Comparison of ENCODE assay signal across 33 cellular contexts in genomic region chr7:51220226-51220625, GRCh38.
"Had no signal": no experiment of that assay in that cellular context is flagged by ENCODE, and none has a peak within 500 bp of the region (broad histone marks: within the 10 kb centered on the region; RNA-seq: fewer than 3 reads in every experiment).

No MANE protein-coding gene starts in this region.

- DNase-seq: activated B cell treated with CpG ODN at 0.5 μM for 24 hours; activated CD4-positive, alpha-beta memory T cell treated with anti-CD3 and anti-CD28 coated beads for 36 hours; activated CD4-positive, alpha-beta T cell treated with anti-CD3 and anti-CD28 coated beads for 4 hours; activated CD4-positive, alpha-beta T cell treated with anti-CD3 and anti-CD28 coated beads, Interleukin-2, amount 50 U/mL, for 1 hour; activated CD4-positive, CD25-positive, alpha-beta regulatory T cell treated with anti-CD3 and anti-CD28 coated beads, Interleukin-2, amount 50 U/mL, for 72 hours; activated effector memory CD4-positive, alpha-beta T cell treated with Interleukin-2 at 50 U/mL for 16 hours; activated naive CD4-positive, alpha-beta T cell treated with anti-CD3 and anti-CD28 coated beads, Interleukin-2, amount 10 ng/mL, durations not matched to agents 7 days and 5 days; activated naive CD8-positive, alpha-beta T cell treated with anti-CD3 and anti-CD28 coated beads, Interleukin-2, amount 50 U/mL, for 24 hours; activated T-cell treated with anti-CD3 and anti-CD28 coated beads, Interleukin-2, amount 50 U/mL, for 48 hours; anterior cingulate cortex; caudate nucleus; cerebellar nuclear complex; NCI-H1092 treated with DMSO at 0.1 percent for 48 hours; NCI-H1417; NCI-H146; NCI-H187; NCI-H2081; NCI-H226; NCI-H446 treated with DMSO at 0.1 percent for 48 hours; NCI-H524; NCI-H69; NK-92 treated with Interleukin-12 subunit alpha and Interleukin-12 subunit beta, amount 100 ng/mL, for 24 hours; PC-3; Peyer's patch; RPMI8226; SHP77 treated with DMSO at 0.1 percent for 48 hours; SK-N-SH had no signal

- H3K27me3 ChIP-seq: Peyer's patch had no signal

- H3K4me2 ChIP-seq: SK-N-SH had no signal

- H3K4me1 ChIP-seq: SJSA1 had no signal

- H3K9me3 ChIP-seq: Peyer's patch, SJSA1, SK-N-SH had no signal

- H3K27ac Mint-ChIP-seq: activated B cell treated with CpG ODN at 0.5 μM for 24 hours; activated CD4-positive, alpha-beta memory T cell treated with anti-CD3 and anti-CD28 coated beads for 36 hours; activated naive CD4-positive, alpha-beta T cell treated with anti-CD3 and anti-CD28 coated beads, Interleukin-2, amount 10 ng/mL, durations not matched to agents 7 days and 5 days; activated naive CD8-positive, alpha-beta T cell; activated naive CD8-positive, alpha-beta T cell treated with anti-CD3 and anti-CD28 coated beads, Interleukin-2, amount 50 U/mL, for 24 hours; brain; T-helper 1 cell treated with Interleukin-12 subunit alpha and Interleukin-12 subunit beta and Interleukin-4 antibody, amounts not matched to agents 30 μg/mL and 1 μg/mL, for 36 hours; T-helper 2 cell treated with Interferon-gamma antibody and Interleukin-4, amounts not matched to agents 5 μg/mL and 100 μg/mL, for 36 hours had no signal

- H3K4me1 Mint-ChIP-seq: activated B cell treated with CpG ODN at 0.5 μM for 24 hours; activated naive CD4-positive, alpha-beta T cell treated with anti-CD3 and anti-CD28 coated beads, Interleukin-2, amount 10 ng/mL, durations not matched to agents 7 days and 5 days; activated naive CD8-positive, alpha-beta T cell treated with anti-CD3 and anti-CD28 coated beads, Interleukin-2, amount 50 U/mL, for 24 hours had no signal

- H3K9ac ChIP-seq: SK-N-SH had no signal

- H3K36me3 Mint-ChIP-seq: activated CD4-positive, alpha-beta memory T cell treated with anti-CD3 and anti-CD28 coated beads for 36 hours; activated naive CD4-positive, alpha-beta T cell treated with anti-CD3 and anti-CD28 coated beads, Interleukin-2, amount 10 ng/mL, durations not matched to agents 7 days and 5 days; activated naive CD8-positive, alpha-beta T cell; brain had no signal

- H3K27ac ChIP-seq: Peyer's patch, SJSA1 had no signal

- H3K9me3 Mint-ChIP-seq: activated B cell treated with CpG ODN at 0.5 μM for 24 hours; activated CD4-positive, alpha-beta memory T cell treated with anti-CD3 and anti-CD28 coated beads for 36 hours; activated naive CD4-positive, alpha-beta T cell treated with anti-CD3 and anti-CD28 coated beads, Interleukin-2, amount 10 ng/mL, durations not matched to agents 7 days and 5 days; activated naive CD8-positive, alpha-beta T cell treated with anti-CD3 and anti-CD28 coated beads, Interleukin-2, amount 50 U/mL, for 24 hours; brain; T-helper 1 cell treated with Interleukin-12 subunit alpha and Interleukin-12 subunit beta and Interleukin-4 antibody, amounts not matched to agents 30 μg/mL and 1 μg/mL, for 36 hours; T-helper 2 cell treated with Interferon-gamma antibody and Interleukin-4, amounts not matched to agents 5 μg/mL and 100 μg/mL, for 36 hours had no signal

- H3K4me3 ChIP-seq: K562, Peyer's patch, SJSA1 had no signal

- H3K27me3 Mint-ChIP-seq: activated B cell treated with CpG ODN at 0.5 μM for 24 hours; activated naive CD4-positive, alpha-beta T cell treated with anti-CD3 and anti-CD28 coated beads, Interleukin-2, amount 10 ng/mL, durations not matched to agents 7 days and 5 days; activated naive CD8-positive, alpha-beta T cell; activated naive CD8-positive, alpha-beta T cell treated with anti-CD3 and anti-CD28 coated beads, Interleukin-2, amount 50 U/mL, for 24 hours; brain had no signal

- H3K4me3 Mint-ChIP-seq: activated B cell treated with CpG ODN at 0.5 μM for 24 hours; activated CD4-positive, alpha-beta memory T cell treated with anti-CD3 and anti-CD28 coated beads for 36 hours; activated naive CD4-positive, alpha-beta T cell treated with anti-CD3 and anti-CD28 coated beads, Interleukin-2, amount 10 ng/mL, durations not matched to agents 7 days and 5 days; activated naive CD8-positive, alpha-beta T cell; activated naive CD8-positive, alpha-beta T cell treated with anti-CD3 and anti-CD28 coated beads, Interleukin-2, amount 50 U/mL, for 24 hours; brain; T-helper 1 cell treated with Interleukin-12 subunit alpha and Interleukin-12 subunit beta and Interleukin-4 antibody, amounts not matched to agents 30 μg/mL and 1 μg/mL, for 36 hours; T-helper 2 cell treated with Interferon-gamma antibody and Interleukin-4, amounts not matched to agents 5 μg/mL and 100 μg/mL, for 36 hours had no signal

- ATAC-seq: activated naive CD8-positive, alpha-beta T cell treated with anti-CD3 and anti-CD28 coated beads, Interleukin-2, amount 50 U/mL, for 24 hours; PC-3 had no signal

- H3K36me3 ChIP-seq: Peyer's patch, SJSA1 had no signal
